8 cellular contexts compared by ENCODE assay signal in the genomic region with DNA sequence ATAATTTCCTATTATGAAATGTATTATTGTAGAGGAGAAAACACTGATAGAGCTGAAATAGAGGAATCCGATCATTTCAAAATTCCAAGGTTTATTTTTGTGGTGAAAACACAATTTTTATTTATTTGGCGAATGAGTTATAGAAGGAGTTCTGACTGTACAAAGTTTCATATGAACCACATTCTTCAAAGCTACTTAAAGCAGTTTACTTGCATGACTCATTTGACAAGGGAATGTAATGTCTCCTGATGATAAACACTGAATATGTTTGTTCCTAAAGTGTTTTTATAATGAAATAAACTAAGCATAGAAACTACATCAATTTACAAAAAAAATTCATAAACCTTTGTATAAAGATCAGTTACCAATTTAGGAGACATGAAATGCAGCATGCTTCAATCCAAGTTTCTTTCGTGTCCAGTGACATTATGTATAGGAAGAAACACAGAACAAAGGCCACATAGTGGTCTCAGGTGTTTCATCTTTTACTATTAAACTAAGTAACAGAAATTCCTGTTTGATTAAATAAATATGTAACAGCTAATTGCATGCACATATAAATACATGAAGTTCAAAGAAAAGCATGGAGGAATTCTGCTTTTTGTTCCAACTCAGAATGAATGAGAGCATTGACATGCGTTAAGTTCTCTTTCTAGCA. TPM values are rescaled to one million over a fixed set of nuclear protein-coding genes. Genes with fewer than 3 reads are reported as not detected.
A peak's percentile ranks its signal among the peaks of the same experiment; 100 is the strongest.
DNase-seq lines count a peak whose midpoint lies in the region; ATAC-seq and TF ChIP-seq lines count a peak whose summit lies in the region.

No MANE protein-coding gene starts in this region.

- no peak for TF ChIP-seq POLR2A in prostate gland (IDR thresholded peaks at IDR 0.05)

- TF ChIP-seq CTCF in lower lobe of right lung (IDR thresholded peaks at IDR 0.05): no peak
- TF ChIP-seq CTCF in prostate gland (IDR thresholded peaks at IDR 0.05): no peak

- no peaks in the 10 kb centered on the region for H3K36me3 ChIP-seq in CD4-positive, alpha-beta memory T cell (ENCODE audit: insufficient read depth, low read length)
- H3K36me3 ChIP-seq in lower lobe of right lung: no peaks in the 10 kb centered on the region
- H3K36me3 ChIP-seq in prostate gland: no peaks in the 10 kb centered on the region

- ATAC-seq in HG03378 (IDR thresholded peaks at IDR 0.05; ENCODE audit: unreplicated experiment): peak; percentile 58
- ATAC-seq in lower lobe of right lung: peak in 1 of 2 donors; percentile 54
- no peak for ATAC-seq in GM21786 (IDR thresholded peaks at IDR 0.05; ENCODE audit: unreplicated experiment)
- ATAC-seq in HG03135 (IDR thresholded peaks at IDR 0.05; ENCODE audit: unreplicated experiment): no peak

- H3K9me3 ChIP-seq in CD4-positive, alpha-beta memory T cell (ENCODE audit: control insufficient read depth in 1 of 2, low read length in 2 of 2): no peaks in the 10 kb centered on the region
- H3K9me3 ChIP-seq in lower lobe of right lung: no peaks in the 10 kb centered on the region
- H3K9me3 ChIP-seq in prostate gland: no peaks in the 10 kb centered on the region

- 76% methylated on average over 4 of the region's 4 CpGs for WGBS in prostate gland

- peak overlapping the region; percentile 49 to 93 for H3K4me3 ChIP-seq in CD4-positive, alpha-beta memory T cell (ENCODE audit: low read length in 2 of 2)
- H3K4me3 ChIP-seq in lower lobe of right lung: peak overlapping the region; percentile 37
- no peak overlapping the region for H3K4me3 ChIP-seq in prostate gland

- peak overlapping the region; percentile 94 to 100 (median 96) for H3K4me3 Mint-ChIP-seq in CD4-positive, alpha-beta memory T cell
- peak overlapping the region; percentile 77 for H3K4me3 Mint-ChIP-seq in activated T-helper 2 cell treated with anti-CD3 and anti-CD28 coated beads, Interferon-gamma antibody, Interleukin-2, Interleukin-4, amounts not matched to agents 10 μg/mL and 5 μg/mL and 100 μg/mL, durations not matched to agents 14 hours and 24 hours and 36 hours (ENCODE audit: low read depth)

- intact Hi-C loops in CD4-positive, alpha-beta memory T cell (cut with micrococcal nuclease): loop anchor here (1.0 to 10.0 kb wide), 3 partner anchors 11 to 1128 kb away; partner anchors contain the start of gene BCL10
- intact Hi-C loops in activated T-helper 2 cell treated with anti-CD3 and anti-CD28 coated beads, Interferon-gamma antibody, Interleukin-2, Interleukin-4, amounts not matched to agents 10 μg/mL and 5 μg/mL and 100 μg/mL, durations not matched to agents 14 hours and 24 hours and 36 hours (cut with micrococcal nuclease): loop anchor here (1.0 to 10.0 kb wide), 4 partner anchors 9 to 1131 kb away; partner anchors contain the start of gene BCL10
- intact Hi-C loops in lower lobe of right lung (cut with DNase I) (loop anchor here (10.0 kb wide), 1 partner anchor 288 kb away; no protein-coding TSS in a partner anchor), prostate gland (cut with DNase I) (loop anchor here (10.0 kb wide), 1 partner anchor 608 kb away; no protein-coding TSS in a partner anchor)

- peak overlapping the region; percentile 91 to 99 (median 97) for H3K27ac Mint-ChIP-seq in CD4-positive, alpha-beta memory T cell
- peak overlapping the region; percentile 58 for H3K27ac Mint-ChIP-seq in activated T-helper 2 cell treated with anti-CD3 and anti-CD28 coated beads, Interferon-gamma antibody, Interleukin-2, Interleukin-4, amounts not matched to agents 10 μg/mL and 5 μg/mL and 100 μg/mL, durations not matched to agents 14 hours and 24 hours and 36 hours

- POLR2A ChIA-PET in CD4-positive, alpha-beta memory T cell (lab: Charles Lee; ENCODE audit: partially characterized antibody): interaction anchor here (0.5 to 4.3 kb wide), 8 partner anchors 8 to 544 kb away, joined by 5 to 95 read pairs (median 22); partner anchors contain the start of genes CTBS, GNG5, SPATA1 and SSX2IP

- H3K4me1 Mint-ChIP-seq in CD4-positive, alpha-beta memory T cell: peaks cover 29 to 70% (median 41%) of the 10 kb centered on the region in 4 donors
- peaks cover 45% of the 10 kb centered on the region for H3K4me1 Mint-ChIP-seq in activated T-helper 2 cell treated with anti-CD3 and anti-CD28 coated beads, Interferon-gamma antibody, Interleukin-2, Interleukin-4, amounts not matched to agents 10 μg/mL and 5 μg/mL and 100 μg/mL, durations not matched to agents 14 hours and 24 hours and 36 hours (ENCODE audit: low read depth)

- CTCF ChIA-PET in CD4-positive, alpha-beta memory T cell (lab: Charles Lee; ENCODE audit: partially characterized antibody): interaction anchor here (1.0 to 7.4 kb wide), 4 partner anchors 18 to 627 kb away, joined by 3 to 266 read pairs (median 5); no protein-coding TSS in a partner anchor

- peaks cover 57% of the 10 kb centered on the region for H3K4me1 ChIP-seq in CD4-positive, alpha-beta memory T cell (ENCODE audit: insufficient read depth, low read length)
- H3K4me1 ChIP-seq in lower lobe of right lung (no peaks in the 10 kb centered on the region), prostate gland (replicated peaks) (no peaks in the 10 kb centered on the region)

- H3K27me3 Mint-ChIP-seq in CD4-positive, alpha-beta memory T cell: no peaks in the 10 kb centered on the region
- no peaks in the 10 kb centered on the region for H3K27me3 Mint-ChIP-seq in activated T-helper 2 cell treated with anti-CD3 and anti-CD28 coated beads, Interferon-gamma antibody, Interleukin-2, Interleukin-4, amounts not matched to agents 10 μg/mL and 5 μg/mL and 100 μg/mL, durations not matched to agents 14 hours and 24 hours and 36 hours (ENCODE audit: low read depth)

- no peak for DNase-seq in CD4-positive, alpha-beta memory T cell
- no peak for DNase-seq in activated T-helper 2 cell treated with anti-CD3 and anti-CD28 coated beads, Interferon-gamma antibody, Interleukin-2, Interleukin-4, amounts not matched to agents 10 μg/mL and 5 μg/mL and 100 μg/mL, durations not matched to agents 14 hours and 24 hours and 36 hours (ENCODE audit: low spot score)
- DNase-seq in lower lobe of right lung (no peak), prostate gland (ENCODE audit: low spot score) (no peak), GOT3 (lab: John Stamatoyannopoulos, UW) (no peak)

- no peaks in the 10 kb centered on the region for H3K27me3 ChIP-seq in CD4-positive, alpha-beta memory T cell (ENCODE audit: insufficient read depth, low read length)
- H3K27me3 ChIP-seq in lower lobe of right lung (ENCODE audit: low read depth) (no peaks in the 10 kb centered on the region), prostate gland (replicated peaks; ENCODE audit: insufficient read depth) (no peaks in the 10 kb centered on the region)

- H3K9me3 Mint-ChIP-seq in CD4-positive, alpha-beta memory T cell: no peaks in the 10 kb centered on the region
- H3K9me3 Mint-ChIP-seq in activated T-helper 2 cell treated with anti-CD3 and anti-CD28 coated beads, Interferon-gamma antibody, Interleukin-2, Interleukin-4, amounts not matched to agents 10 μg/mL and 5 μg/mL and 100 μg/mL, durations not matched to agents 14 hours and 24 hours and 36 hours: peaks cover 7% of the 10 kb centered on the region

- peak overlapping the region; percentile 54 for H3K27ac ChIP-seq in CD4-positive, alpha-beta memory T cell (ENCODE audit: low read depth, low read length)
- H3K27ac ChIP-seq in lower lobe of right lung (no peak overlapping the region), prostate gland (no peak overlapping the region)

- peaks cover 10 to 20% of the 10 kb centered on the region in 2 donors for H3K36me3 Mint-ChIP-seq in CD4-positive, alpha-beta memory T cell
- H3K36me3 Mint-ChIP-seq in activated T-helper 2 cell treated with anti-CD3 and anti-CD28 coated beads, Interferon-gamma antibody, Interleukin-2, Interleukin-4, amounts not matched to agents 10 μg/mL and 5 μg/mL and 100 μg/mL, durations not matched to agents 14 hours and 24 hours and 36 hours (ENCODE audit: low read depth): peaks cover 8% of the 10 kb centered on the region

RNA-seq across cellular contexts. Expression of gene PRKACB, which starts 2.4 kb away (rescaled TPM):
- 100 to 1,000 TPM; 128 to 131 TPM for total RNA-seq in CD4-positive, alpha-beta memory T cell
- polyA plus RNA-seq in CD4-positive, alpha-beta memory T cell: 100 to 1,000 TPM in 1 of 2 donors, 10 to 100 TPM in 1; 75.8 to 132 TPM
- 16.4 and 20.9 TPM in 2 replicates for total RNA-seq in activated T-helper 2 cell treated with anti-CD3 and anti-CD28 coated beads, Interferon-gamma antibody, Interleukin-2, Interleukin-4, amounts not matched to agents 10 μg/mL and 5 μg/mL and 100 μg/mL, durations not matched to agents 14 hours and 24 hours and 36 hours
- total RNA-seq in lower lobe of right lung: 39.7 TPM
- 10 to 100 TPM; 24.7 to 29.3 TPM for total RNA-seq in prostate gland

Comparison
In these comparisons a context has a peak if more than half of its experiments do, and no peak if none do; other contexts are left out.
1. H3K4me3 ChIP-seq: peak in CD4-positive, alpha-beta memory T cell (2 of 2) and lower lobe of right lung (single experiment); none in prostate gland (0 of 2).